Comparison of ENCODE assay signal across 12 cellular contexts in the genomic region with DNA sequence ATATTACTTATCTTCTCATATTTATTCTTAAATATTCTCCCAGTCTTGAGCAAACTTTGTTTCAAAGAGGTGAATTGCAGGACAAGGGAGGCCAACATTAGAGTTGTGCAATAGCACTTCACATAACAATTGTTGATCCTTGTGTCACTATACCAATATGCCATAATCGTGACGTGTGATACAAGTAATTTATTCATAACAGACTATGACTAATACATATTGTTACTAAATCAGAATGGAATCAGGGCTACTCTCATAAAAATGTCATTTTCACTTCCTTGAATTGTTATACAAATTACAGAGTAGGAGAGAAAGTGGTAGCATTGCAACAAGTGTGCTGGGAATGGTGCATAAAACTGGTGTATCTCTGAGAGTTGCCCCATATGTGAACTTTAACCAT. TPM values are rescaled to one million over a fixed set of nuclear protein-coding genes. Genes with fewer than 3 reads are reported as not detected.
DNase-seq lines count a peak whose midpoint lies in the region; ATAC-seq, FAIRE-seq and TF ChIP-seq lines count a peak whose summit lies in the region.
"Had no signal": no experiment of that assay in that cellular context is flagged by ENCODE, and none has a peak within 500 bp of the region (broad histone marks: within the 10 kb centered on the region; RNA-seq: fewer than 3 reads in every experiment).

No MANE protein-coding gene starts in this region.

- no peaks in the 10 kb centered on the region for H3K9me3 ChIP-seq in PC-3 (ENCODE audit: low read length)
- H3K9me3 ChIP-seq in prostate gland, result no peaks in the 10 kb centered on the region

- peaks cover 12% of the 10 kb centered on the region; the same call in 1 of the 2 replicates for H3K4me1 ChIP-seq in PC-3 (ENCODE audit: insufficient read depth, low read length)
- H3K4me1 ChIP-seq in prostate gland (replicated peaks), result peaks cover 18% of the 10 kb centered on the region

- no peak overlapping the region for H3K4me3 ChIP-seq in PC-3 (ENCODE audit: low read length)
- H3K4me3 ChIP-seq in fibroblast of mammary gland (ENCODE audit: control insufficient read depth, low read depth, low read length), result no peak overlapping the region
- no peak overlapping the region for H3K4me3 ChIP-seq in prostate gland

- H2AFZ ChIP-seq in PC-3 (ENCODE audit: low read length), result no peak overlapping the region

- H3F3A ChIP-seq in PC-3 (ENCODE audit: low read length, unreplicated experiment), result no peaks in the 10 kb centered on the region

- H3K27me3 ChIP-seq in PC-3 (ENCODE audit: low read length) (peaks cover 21% of the 10 kb centered on the region; the same call in 1 of the 2 replicates), prostate gland (replicated peaks; ENCODE audit: insufficient read depth) (no peaks in the 10 kb centered on the region)

- H3K36me3 Mint-ChIP-seq in immature natural killer cell, result no peaks in the 10 kb centered on the region

- intact Hi-C loops in PC-3 (cut with micrococcal nuclease), result no loop called here
- intact Hi-C loops in prostate gland (cut with DNase I), result no loop called here

- H3K4me2 ChIP-seq in PC-3 (ENCODE audit: low read length), result no peak overlapping the region

- H3K27ac ChIP-seq in PC-3 (ENCODE audit: low read length), result peak overlapping the region; percentile 54
- H3K27ac ChIP-seq in prostate gland, result peak overlapping the region; percentile 51 to 64

- H3K9ac ChIP-seq in PC-3 (ENCODE audit: low read length), result no peak overlapping the region

- H3K9me3 Mint-ChIP-seq in immature natural killer cell, result no peaks in the 10 kb centered on the region

- CTCF ChIA-PET in PC-3 (lab: Charles Lee), result no interaction called here

- H3K4me1 Mint-ChIP-seq in immature natural killer cell, result no peaks in the 10 kb centered on the region

- H3K79me2 ChIP-seq in PC-3 (ENCODE audit: low read length), result no peaks in the 10 kb centered on the region

- no peak for TF ChIP-seq POLR2A in prostate gland (IDR thresholded peaks at IDR 0.05)

- H3K27ac Mint-ChIP-seq in immature natural killer cell, result no peak overlapping the region

- no TSS peak for BruUV-seq in PC-3 (replicated peaks; lab: Mats Ljungman, UMichigan)

- no peaks in the 10 kb centered on the region for H3K9me2 ChIP-seq in PC-3 (replicated peaks; ENCODE audit: low read length)

- no peak for TF ChIP-seq CTCF in PC-3 (conservative IDR thresholded peaks at IDR 0.05; ENCODE audit: low read depth, low read length)
- no peak for TF ChIP-seq CTCF in fibroblast of mammary gland (conservative IDR thresholded peaks at IDR 0.05; ENCODE audit: control insufficient read depth, insufficient read depth, low read depth, low read length)
- no peak for TF ChIP-seq CTCF in prostate gland (IDR thresholded peaks at IDR 0.05)

- 9% methylated on average over 2 of the region's 2 CpGs for WGBS in prostate gland

- ATAC-seq in PC-3 (peak; percentile 59), HG03139 (IDR thresholded peaks at IDR 0.05; ENCODE audit: unreplicated experiment) (no peak)
- ATAC-seq: Panc1 had no signal

- peaks cover under 1 to 14% (median 2%) of the 10 kb centered on the region in 3 donors for H3K27me3 Mint-ChIP-seq in immature natural killer cell (ENCODE audit: low read depth in 3 of 3)

- FAIRE-seq in GM19239 (lab: Jason Lieb, UNC), result no peak

- H3K4me3 Mint-ChIP-seq in immature natural killer cell, result no peak overlapping the region

- DNase-seq in DMS53 (lab: John Stamatoyannopoulos, UW) (peak; percentile 77), PC-3 (peak; percentile 70), fibroblast of mammary gland (ENCODE audit: low read depth) (peak; percentile 83), prostate gland (ENCODE audit: low spot score) (peak; percentile 34), GM19239 (ENCODE audit: insufficient read length, low spot score) (no peak), ureter (ENCODE audit: low spot score) (no peak), immature natural killer cell (no peak)
- DNase-seq: activated CD4-positive, CD25-positive, alpha-beta regulatory T cell; activated naive CD4-positive, alpha-beta T cell; NCI-H187 had no signal

- H4K20me1 ChIP-seq in PC-3 (ENCODE audit: low read length), result no peaks in the 10 kb centered on the region

- H3K36me3 ChIP-seq in PC-3 (ENCODE audit: low read depth, low read length) (no peaks in the 10 kb centered on the region), prostate gland (no peaks in the 10 kb centered on the region)

- POLR2A ChIA-PET in PC-3 (lab: Charles Lee; ENCODE audit: unreplicated experiment), result no interaction called here

RNA-seq across cellular contexts. Expression of a gene that starts 37.2 kb away (rescaled TPM):
- total RNA-seq in PC-3 (2014; rRNA removed) (4.4 TPM in 2 replicates), prostate gland (10 to 100 TPM; 24.3 to 26.3 TPM), ureter (48.3 TPM)
- polyA plus RNA-seq in immature natural killer cell, result 10 to 100 TPM; 11.0 to 20.4 (median 12.6) TPM

Comparison
In these comparisons a context has a peak if more than half of its experiments do, and no peak if none do; other contexts are left out.
1. DNase-seq: peak in DMS53 (single experiment), PC-3 (single experiment), fibroblast of mammary gland (single experiment) and prostate gland (single experiment); none in GM19239 (single experiment), ureter (single experiment) and immature natural killer cell (0 of 3).